ENCODE assay signal across 1 cellular context in the genomic region with DNA sequence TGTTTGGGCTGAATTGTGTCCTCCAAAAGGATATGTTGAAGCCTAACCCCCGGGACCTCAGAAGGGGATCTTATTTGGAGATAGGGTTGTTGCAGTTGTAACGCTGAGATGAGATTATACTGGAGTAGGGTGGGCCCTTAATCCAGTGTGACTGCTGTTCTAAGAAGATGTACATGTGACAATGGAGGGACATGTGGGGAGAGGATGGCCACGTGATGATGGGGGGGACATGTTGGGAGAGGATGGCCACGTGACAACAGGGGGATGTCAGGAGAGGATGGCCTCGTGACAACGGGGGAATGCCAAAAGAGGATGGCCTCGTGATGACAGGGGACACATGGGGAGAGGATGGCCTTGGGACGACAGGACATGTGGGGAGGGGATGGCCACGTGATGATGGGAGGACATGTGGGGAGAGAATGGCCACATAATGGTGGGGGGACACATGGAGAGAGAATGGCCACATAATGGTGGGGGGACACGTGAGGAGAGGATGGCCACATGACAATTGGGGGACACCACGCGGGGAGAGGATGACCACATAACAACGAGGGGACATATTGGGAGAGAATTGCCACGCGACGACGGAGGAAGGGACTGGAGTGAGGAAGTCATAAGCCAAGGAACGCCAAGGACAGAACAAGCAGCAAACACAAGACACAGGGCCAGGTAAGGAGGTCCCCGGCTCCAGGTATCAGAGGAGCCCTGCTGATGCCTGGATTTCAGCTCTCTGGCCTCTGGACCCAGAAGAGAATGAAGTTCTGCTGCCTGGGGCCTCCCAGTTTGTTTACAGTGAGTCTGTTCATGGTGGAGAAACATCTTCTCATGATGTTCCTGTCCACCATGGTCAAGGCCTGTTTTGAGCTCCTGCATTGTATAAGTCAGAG.
TF ChIP-seq lines count a peak whose summit lies in the region.

No MANE protein-coding gene starts in this region.

TF ChIP-seq in HepG2, 621 proteins besides CTCF, POLR2A, EP300 and RAD21 (continued from another document and continues in another):
- TF ChIP-seq TIGD3 (CRISPR knock-in tag; IDR thresholded peaks at IDR 0.05; ENCODE audit: borderline replicate concordance), result peak; percentile 14; the same call in 1 of the 2 replicates
- TF ChIP-seq KDM4B (CRISPR knock-in tag; IDR thresholded peaks at IDR 0.05), result 0 out of 2 replicates have a peak, but pooled peaks have one; percentile 13
- no peak for TF ChIP-seq SOX6 (IDR thresholded peaks at IDR 0.05)
- TF ChIP-seq SOX6 (CRISPR knock-in tag; IDR thresholded peaks at IDR 0.05), result no peak
- peak; percentile 95 for TF ChIP-seq WIZ (CRISPR knock-in tag; IDR thresholded peaks at IDR 0.05)
- TF ChIP-seq HNF4G (IDR thresholded peaks at IDR 0.05; ENCODE audit: borderline replicate concordance, low read depth, low read length), result peak; percentile 85; the same call in 1 of the 2 replicates
- TF ChIP-seq HNF4G (CRISPR knock-in tag; IDR thresholded peaks at IDR 0.05; ENCODE audit: borderline replicate concordance, low read depth), result no peak
- no peak for TF ChIP-seq ONECUT2 (CRISPR knock-in tag; IDR thresholded peaks at IDR 0.05)
- no peak for TF ChIP-seq ZNF510 (CRISPR knock-in tag; IDR thresholded peaks at IDR 0.05; ENCODE audit: low read depth)
- TF ChIP-seq ZNF879 (CRISPR knock-in tag; IDR thresholded peaks at IDR 0.05), result peak; percentile 98
- TF ChIP-seq, protein P1, sequence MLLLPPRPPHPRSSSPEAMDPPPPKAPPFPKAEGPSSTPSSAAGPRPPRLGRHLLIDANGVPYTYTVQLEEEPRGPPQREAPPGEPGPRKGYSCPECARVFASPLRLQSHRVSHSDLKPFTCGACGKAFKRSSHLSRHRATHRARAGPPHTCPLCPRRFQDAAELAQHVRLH (CRISPR knock-in tag; IDR thresholded peaks at IDR 0.05; ENCODE audit: borderline replicate concordance, low read depth), result peak; percentile 50; the same call in 1 of the 2 replicates
- peak; percentile 63 for TF ChIP-seq U2AF1 (optimal IDR thresholded peaks at IDR 0.05; ENCODE audit: low read depth, low read length)
- TF ChIP-seq ATF7 (IDR thresholded peaks at IDR 0.05), result no peak
- TF ChIP-seq ATF7 (CRISPR knock-in tag; IDR thresholded peaks at IDR 0.05), result no peak
- peak; percentile 95; the same call in 1 of the 2 replicates for TF ChIP-seq ZMAT3 (CRISPR knock-in tag; conservative IDR thresholded peaks at IDR 0.05)
- peak; percentile 95 for TF ChIP-seq FOXC1 (CRISPR knock-in tag; IDR thresholded peaks at IDR 0.05; ENCODE audit: borderline replicate concordance)
- TF ChIP-seq MLX (CRISPR knock-in tag; IDR thresholded peaks at IDR 0.05), result peak; percentile 62; the same call in 1 of the 2 replicates
- TF ChIP-seq PLSCR1 (CRISPR knock-in tag; IDR thresholded peaks at IDR 0.05; ENCODE audit: borderline replicate concordance), result no peak
- TF ChIP-seq SRSF9 (IDR thresholded peaks at IDR 0.05; ENCODE audit: borderline replicate concordance, insufficient read depth, low read depth, low read length, poor library complexity, severe bottlenecking), result no peak
- TF ChIP-seq HOXA7 (CRISPR knock-in tag; IDR thresholded peaks at IDR 0.05), result no peak
- TF ChIP-seq SRSF4 (IDR thresholded peaks at IDR 0.05; ENCODE audit: low read depth, low read length, poor library complexity, severe bottlenecking), result no peak
- TF ChIP-seq ZNF333 (CRISPR knock-in tag; IDR thresholded peaks at IDR 0.05; ENCODE audit: borderline replicate concordance), result no peak
- peak; percentile 80; the same call in 1 of the 2 replicates for TF ChIP-seq HDAC2 (CRISPR knock-in tag; IDR thresholded peaks at IDR 0.05)
- no peak for TF ChIP-seq ZBTB3 (CRISPR knock-in tag; IDR thresholded peaks at IDR 0.05; ENCODE audit: borderline replicate concordance, low read depth)
- peak; percentile 79; the same call in 1 of the 2 replicates for TF ChIP-seq ZNF891 (CRISPR knock-in tag; IDR thresholded peaks at IDR 0.05)
- TF ChIP-seq TAF1 (CRISPR knock-in tag; IDR thresholded peaks at IDR 0.05), result no peak; the same call in 1 of the 2 replicates
- no peak; the same call in 1 of the 2 replicates for TF ChIP-seq PPARG (CRISPR knock-in tag; conservative IDR thresholded peaks at IDR 0.05)
- peak; percentile 85 for TF ChIP-seq ZNF318 (CRISPR knock-in tag; IDR thresholded peaks at IDR 0.05)
- TF ChIP-seq ZNF775 (CRISPR knock-in tag; IDR thresholded peaks at IDR 0.05; ENCODE audit: borderline replicate concordance), result no peak
- no peak; the same call in none of the 2 replicates for TF ChIP-seq ZKSCAN5 (CRISPR knock-in tag; IDR thresholded peaks at IDR 0.05)
- TF ChIP-seq GATAD1 (CRISPR knock-in tag; IDR thresholded peaks at IDR 0.05), result no peak; the same call in 1 of the 2 replicates
- TF ChIP-seq, protein P2, sequence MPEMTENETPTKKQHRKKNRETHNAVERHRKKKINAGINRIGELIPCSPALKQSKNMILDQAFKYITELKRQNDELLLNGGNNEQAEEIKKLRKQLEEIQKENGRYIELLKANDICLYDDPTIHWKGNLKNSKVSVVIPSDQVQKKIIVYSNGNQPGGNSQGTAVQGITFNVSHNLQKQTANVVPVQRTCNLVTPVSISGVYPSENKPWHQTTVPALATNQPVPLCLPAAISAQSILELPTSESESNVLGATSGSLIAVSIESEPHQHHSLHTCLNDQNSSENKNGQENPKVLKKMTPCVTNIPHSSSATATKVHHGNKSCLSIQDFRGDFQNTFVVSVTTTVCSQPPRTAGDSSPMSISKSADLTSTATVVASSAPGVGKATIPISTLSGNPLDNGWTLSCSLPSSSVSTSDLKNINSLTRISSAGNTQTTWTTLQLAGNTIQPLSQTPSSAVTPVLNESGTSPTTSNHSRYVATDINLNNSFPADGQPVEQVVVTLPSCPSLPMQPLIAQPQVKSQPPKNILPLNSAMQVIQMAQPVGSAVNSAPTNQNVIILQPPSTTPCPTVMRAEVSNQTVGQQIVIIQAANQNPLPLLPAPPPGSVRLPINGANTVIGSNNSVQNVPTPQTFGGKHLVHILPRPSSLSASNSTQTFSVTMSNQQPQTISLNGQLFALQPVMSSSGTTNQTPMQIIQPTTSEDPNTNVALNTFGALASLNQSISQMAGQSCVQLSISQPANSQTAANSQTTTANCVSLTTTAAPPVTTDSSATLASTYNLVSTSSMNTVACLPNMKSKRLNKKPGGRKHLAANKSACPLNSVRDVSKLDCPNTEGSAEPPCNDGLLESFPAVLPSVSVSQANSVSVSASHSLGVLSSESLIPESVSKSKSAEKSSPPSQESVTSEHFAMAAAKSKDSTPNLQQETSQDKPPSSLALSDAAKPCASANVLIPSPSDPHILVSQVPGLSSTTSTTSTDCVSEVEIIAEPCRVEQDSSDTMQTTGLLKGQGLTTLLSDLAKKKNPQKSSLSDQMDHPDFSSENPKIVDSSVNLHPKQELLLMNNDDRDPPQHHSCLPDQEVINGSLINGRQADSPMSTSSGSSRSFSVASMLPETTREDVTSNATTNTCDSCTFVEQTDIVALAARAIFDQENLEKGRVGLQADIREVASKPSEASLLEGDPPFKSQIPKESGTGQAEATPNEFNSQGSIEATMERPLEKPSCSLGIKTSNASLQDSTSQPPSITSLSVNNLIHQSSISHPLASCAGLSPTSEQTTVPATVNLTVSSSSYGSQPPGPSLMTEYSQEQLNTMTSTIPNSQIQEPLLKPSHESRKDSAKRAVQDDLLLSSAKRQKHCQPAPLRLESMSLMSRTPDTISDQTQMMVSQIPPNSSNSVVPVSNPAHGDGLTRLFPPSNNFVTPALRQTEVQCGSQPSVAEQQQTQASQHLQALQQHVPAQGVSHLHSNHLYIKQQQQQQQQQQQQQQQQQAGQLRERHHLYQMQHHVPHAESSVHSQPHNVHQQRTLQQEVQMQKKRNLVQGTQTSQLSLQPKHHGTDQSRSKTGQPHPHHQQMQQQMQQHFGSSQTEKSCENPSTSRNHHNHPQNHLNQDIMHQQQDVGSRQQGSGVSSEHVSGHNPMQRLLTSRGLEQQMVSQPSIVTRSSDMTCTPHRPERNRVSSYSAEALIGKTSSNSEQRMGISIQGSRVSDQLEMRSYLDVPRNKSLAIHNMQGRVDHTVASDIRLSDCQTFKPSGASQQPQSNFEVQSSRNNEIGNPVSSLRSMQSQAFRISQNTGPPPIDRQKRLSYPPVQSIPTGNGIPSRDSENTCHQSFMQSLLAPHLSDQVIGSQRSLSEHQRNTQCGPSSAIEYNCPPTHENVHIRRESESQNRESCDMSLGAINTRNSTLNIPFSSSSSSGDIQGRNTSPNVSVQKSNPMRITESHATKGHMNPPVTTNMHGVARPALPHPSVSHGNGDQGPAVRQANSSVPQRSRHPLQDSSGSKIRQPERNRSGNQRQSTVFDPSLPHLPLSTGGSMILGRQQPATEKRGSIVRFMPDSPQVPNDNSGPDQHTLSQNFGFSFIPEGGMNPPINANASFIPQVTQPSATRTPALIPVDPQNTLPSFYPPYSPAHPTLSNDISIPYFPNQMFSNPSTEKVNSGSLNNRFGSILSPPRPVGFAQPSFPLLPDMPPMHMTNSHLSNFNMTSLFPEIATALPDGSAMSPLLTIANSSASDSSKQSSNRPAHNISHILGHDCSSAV (CRISPR knock-in tag; IDR thresholded peaks at IDR 0.05; ENCODE audit: borderline replicate concordance), result peak; percentile 51; the same call in 1 of the 2 replicates
- TF ChIP-seq MBD4 (IDR thresholded peaks at IDR 0.05; ENCODE audit: borderline replicate concordance, low read length), result no peak; the same call in 1 of the 2 replicates
- no peak for TF ChIP-seq IRF1 (CRISPR knock-in tag; IDR thresholded peaks at IDR 0.05; ENCODE audit: low read depth)
- TF ChIP-seq RFX5 (IDR thresholded peaks at IDR 0.05; ENCODE audit: low read depth, low read length), result peak; percentile 57; the same call in 1 of the 2 replicates
